In genomic region chr17:55295411-55296170, GRCh38 we compare ENCODE assay signal across 8 cellular contexts. TPM values are rescaled to one million over a fixed set of nuclear protein-coding genes. Genes with fewer than 3 reads are reported as not detected.
DNase-seq lines count a peak whose midpoint lies in the region; ATAC-seq lines count a peak whose summit lies in the region.

No MANE protein-coding gene starts in this region.

- no peaks in the 10 kb centered on the region for H3K9me3 Mint-ChIP-seq in stimulated activated naive B cell treated with anti-CD40 and anti-IgM and Interleukin-4, amounts not matched to agents 10 μg/mL and 1 μg/mL and 100 μg/mL, for 72 hours

- no CpG with 5 or more reads among the region's 10 CpGs for WGBS in mesendoderm (ENCODE audit: extremely low coverage, insufficient coverage, low lambda C conversion rate)

- peaks cover 14 to 21% of the 10 kb centered on the region in 2 donors for H3K4me1 Mint-ChIP-seq in stimulated activated naive B cell treated with anti-CD40 and anti-IgM and Interleukin-4, amounts not matched to agents 10 μg/mL and 1 μg/mL and 100 μg/mL, for 72 hours

- no peaks in the 10 kb centered on the region for H3K27me3 ChIP-seq in mesendoderm (ENCODE audit: insufficient read depth, low read length, poor library complexity)

- H3K4me1 ChIP-seq in mesendoderm (ENCODE audit: control insufficient read depth, low read depth, low read length), result no peaks in the 10 kb centered on the region

- no peak overlapping the region for H3K18ac ChIP-seq in mesendoderm (ENCODE audit: low read length)

- no peak overlapping the region for H3K9ac ChIP-seq in mesendoderm (ENCODE audit: low read length)

- peak; percentile 84 for ATAC-seq in GM18861 (IDR thresholded peaks at IDR 0.05; ENCODE audit: unreplicated experiment)
- ATAC-seq in HG03135 (IDR thresholded peaks at IDR 0.05; ENCODE audit: unreplicated experiment), result peak; percentile 94
- ATAC-seq in stimulated activated naive B cell treated with anti-CD40 and anti-IgM and Interleukin-4, amounts not matched to agents 10 μg/mL and 1 μg/mL and 100 μg/mL, for 72 hours (replicated peaks), result peak; percentile 79 to 80

- no peak overlapping the region for H3K27ac ChIP-seq in mesendoderm (ENCODE audit: low read depth, low read length)

- peaks cover 14% of the 10 kb centered on the region in 2 donors for H3K27me3 Mint-ChIP-seq in stimulated activated naive B cell treated with anti-CD40 and anti-IgM and Interleukin-4, amounts not matched to agents 10 μg/mL and 1 μg/mL and 100 μg/mL, for 72 hours

- H2BK5ac ChIP-seq in mesendoderm (ENCODE audit: low read length), result no peak overlapping the region

- H3K4ac ChIP-seq in mesendoderm (ENCODE audit: low read depth, low read length), result no peak overlapping the region

- no peak overlapping the region for H2BK120ac ChIP-seq in mesendoderm (ENCODE audit: low read depth, low read length)

- no peak overlapping the region for H4K5ac ChIP-seq in mesendoderm (ENCODE audit: low read length)

- no peaks in the 10 kb centered on the region for H3K36me3 Mint-ChIP-seq in stimulated activated naive B cell treated with anti-CD40 and anti-IgM and Interleukin-4, amounts not matched to agents 10 μg/mL and 1 μg/mL and 100 μg/mL, for 72 hours

- DNase-seq in AG08395 (ENCODE audit: low spot score), result peak; percentile 77
- DNase-seq in NCI-H226, result peak; percentile 29
- DNase-seq in activated CD4-positive, alpha-beta T cell treated with anti-CD3 and anti-CD28 coated beads, Interleukin-2, amount 50 U/mL, for 24 hours (ENCODE audit: low read depth in 1 of 2, low spot score in 1 of 2), result peak; percentile 37 to 45
- peak; percentile 29 for DNase-seq in effector CD4-positive, alpha-beta T cell
- DNase-seq in mesendoderm, result peak; percentile 70
- DNase-seq in stimulated activated naive B cell treated with anti-CD40 and anti-IgM and Interleukin-4, amounts not matched to agents 10 μg/mL and 1 μg/mL and 100 μg/mL, for 72 hours, result peak; percentile 24

- H3K79me1 ChIP-seq in mesendoderm (ENCODE audit: low read length), result no peaks in the 10 kb centered on the region

- H2BK15ac ChIP-seq in mesendoderm (replicated peaks; ENCODE audit: low read depth), result no peak overlapping the region

- H3K4me2 ChIP-seq in mesendoderm (ENCODE audit: low read length), result no peak overlapping the region

- no peak overlapping the region for H3K27ac Mint-ChIP-seq in stimulated activated naive B cell treated with anti-CD40 and anti-IgM and Interleukin-4, amounts not matched to agents 10 μg/mL and 1 μg/mL and 100 μg/mL, for 72 hours

- no peak overlapping the region for H3K56ac ChIP-seq in mesendoderm (ENCODE audit: low read length)

- no peak overlapping the region for H2AK5ac ChIP-seq in mesendoderm (ENCODE audit: low read length)

- H4K8ac ChIP-seq in mesendoderm (ENCODE audit: low read depth, low read length), result no peak overlapping the region

- no peak overlapping the region for H3K4me3 ChIP-seq in mesendoderm (ENCODE audit: low read length)

- no peak overlapping the region for H3K4me3 Mint-ChIP-seq in stimulated activated naive B cell treated with anti-CD40 and anti-IgM and Interleukin-4, amounts not matched to agents 10 μg/mL and 1 μg/mL and 100 μg/mL, for 72 hours

- no peak overlapping the region for H3K23ac ChIP-seq in mesendoderm (ENCODE audit: low read length)

- no peaks in the 10 kb centered on the region for H3K79me2 ChIP-seq in mesendoderm (ENCODE audit: control insufficient read depth, insufficient read depth, low read length)

- H3K36me3 ChIP-seq in mesendoderm (ENCODE audit: control insufficient read depth, insufficient read depth, low read length), result no peaks in the 10 kb centered on the region

RNA-seq across cellular contexts. Expression of gene HLF, which starts 30.8 kb away (rescaled TPM):
- polyA plus RNA-seq in mesendoderm (2013, experiment 1 of 2), result 0.10 TPM
- 0.11 TPM for polyA plus RNA-seq in mesendoderm (2013, experiment 2 of 2)

Comparison
In these comparisons a context has a peak if more than half of its experiments do, and no peak if none do; other contexts are left out.
1. DNase-seq: peak in every context shown above with its lines; median percentile 77 in AG08395; 70 in mesendoderm; 41 in activated CD4-positive, alpha-beta T cell treated with anti-CD3 and anti-CD28 coated beads, Interleukin-2, amount 50 U/mL, for 24 hours; 29 in NCI-H226; 29 in effector CD4-positive, alpha-beta T cell; 24 in stimulated activated naive B cell treated with anti-CD40 and anti-IgM and Interleukin-4, amounts not matched to agents 10 μg/mL and 1 μg/mL and 100 μg/mL, for 72 hours.